Comparison of ENCODE assay signal across 8 cellular contexts in the genomic region with DNA sequence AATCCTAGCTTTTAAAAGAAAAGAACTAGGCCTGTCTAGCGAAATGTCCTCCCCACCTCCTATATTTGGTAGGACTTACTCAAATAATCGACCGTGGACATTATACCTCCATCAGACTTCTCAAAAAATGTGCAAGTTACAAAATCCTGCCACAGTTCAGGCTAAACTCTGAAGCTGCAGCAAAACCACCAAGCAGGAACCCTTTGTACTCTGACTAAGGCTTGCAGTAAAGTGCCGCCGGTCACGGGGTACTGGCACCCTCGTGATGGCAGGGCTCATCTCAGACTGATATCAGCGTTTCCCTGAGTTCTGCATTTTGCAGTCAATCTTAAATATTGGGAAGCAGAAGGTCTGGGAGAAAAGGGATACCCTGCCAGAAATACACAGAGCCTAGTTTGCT. TPM values are rescaled to one million over a fixed set of nuclear protein-coding genes. Genes with fewer than 3 reads are reported as not detected.
A peak's percentile ranks its signal among the peaks of the same experiment; 100 is the strongest.
DNase-seq lines count a peak whose midpoint lies in the region.

No MANE protein-coding gene starts in this region.

- DNase-seq in Kasumi-1 (lab: John Stamatoyannopoulos, UW) (peak; percentile 85 to 86), activated T-cell treated with anti-CD3 and anti-CD28 coated beads for 1 hour (ENCODE audit: low read depth) (peak; percentile 39), glomerular visceral epithelial cell (ENCODE audit: extremely low spot score) (peak; percentile 47), renal cortical epithelial cell (ENCODE audit: low read depth) (peak; percentile 80), NCI-H345 treated with DMSO at 0.1 percent for 48 hours (lab: John Stamatoyannopoulos, UW; ENCODE audit: unreplicated experiment) (no peak), AG08396 (ENCODE audit: low spot score) (no peak), NCI-H146 treated with DMSO at 0.1 percent for 48 hours (lab: John Stamatoyannopoulos, UW; ENCODE audit: unreplicated experiment) (no peak), NAMALWA (ENCODE audit: low spot score) (no peak)

RNA-seq across cellular contexts. Expression of a gene that starts 17.1 kb away (rescaled TPM):
- 76.7 and 78.5 TPM in 2 replicates for total RNA-seq in renal cortical epithelial cell

RNA-seq across cellular contexts. Expression of a gene that starts 39.1 kb away (rescaled TPM):
- total RNA-seq in renal cortical epithelial cell = 24.3 and 33.0 TPM in 2 replicates

RNA-seq across cellular contexts. Expression of a gene that starts 56.7 kb away (rescaled TPM):
- not detected in 2 replicates for total RNA-seq in renal cortical epithelial cell

Comparison
In these comparisons a context has a peak if more than half of its experiments do, and no peak if none do; other contexts are left out.
1. DNase-seq: peak in Kasumi-1 (2 of 2), activated T-cell treated with anti-CD3 and anti-CD28 coated beads for 1 hour (single experiment), glomerular visceral epithelial cell (single experiment) and renal cortical epithelial cell (single experiment); none in NCI-H345 treated with DMSO at 0.1 percent for 48 hours (single experiment), AG08396 (single experiment), NCI-H146 treated with DMSO at 0.1 percent for 48 hours (single experiment) and NAMALWA (single experiment).